ENCODE assay signal across 1 cellular context in the genomic region with DNA sequence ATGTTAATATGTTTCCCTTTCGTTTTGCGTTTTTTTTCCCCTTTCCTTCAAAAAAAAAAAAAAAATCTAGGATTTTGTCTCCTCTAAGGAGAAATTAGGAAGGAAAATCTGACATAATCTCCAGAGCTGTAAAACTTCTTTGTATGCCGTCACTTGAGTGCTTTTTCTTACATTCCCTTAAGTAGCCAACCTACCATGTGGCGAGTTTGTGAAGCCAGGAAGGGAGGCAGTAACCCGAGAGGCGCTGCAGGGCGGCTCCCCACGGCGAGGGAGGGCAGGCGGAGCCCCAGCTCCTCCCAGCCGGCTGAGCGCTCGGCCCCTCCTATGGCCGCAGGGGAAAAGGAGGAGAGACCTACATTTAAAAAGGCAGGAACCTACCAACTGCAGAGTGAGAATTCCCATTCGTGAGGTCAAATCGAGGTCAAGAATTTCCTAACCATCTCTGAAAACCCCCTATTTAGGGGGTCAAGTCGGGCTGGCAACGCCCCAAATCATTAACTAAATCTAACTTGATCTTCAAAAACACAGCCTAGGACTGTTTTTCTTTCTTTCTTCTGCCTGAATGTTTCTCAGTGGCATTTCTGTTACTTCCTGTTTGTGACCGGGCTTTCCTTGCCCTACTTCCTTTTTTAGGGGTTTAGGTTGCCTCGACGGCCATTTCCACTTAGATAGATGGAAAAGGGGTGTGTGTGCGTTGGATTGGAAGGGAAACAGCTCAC.
TF ChIP-seq lines count a peak whose summit lies in the region.

No MANE protein-coding gene starts in this region.

TF ChIP-seq in K562, 482 proteins besides CTCF, POLR2A, EP300 and RAD21 (continued from another document and continues in another):
- TF ChIP-seq SP1 (CRISPR knock-in tag; IDR thresholded peaks at IDR 0.05) (no peak), HOXB6 (CRISPR knock-in tag; IDR thresholded peaks at IDR 0.05; ENCODE audit: borderline replicate concordance) (no peak), ZNF184 (CRISPR knock-in tag; IDR thresholded peaks at IDR 0.05) (no peak), RNF2 (IDR thresholded peaks at IDR 0.05) (peak; percentile 63; the same call in 1 of the 2 replicates), RBM25 (IDR thresholded peaks at IDR 0.05; ENCODE audit: low read depth, low read length, severe bottlenecking) (no peak), NFIX (CRISPR knock-in tag; IDR thresholded peaks at IDR 0.05; ENCODE audit: low read depth) (no peak), POLR3G (IDR thresholded peaks at IDR 0.05; ENCODE audit: extremely low read depth, insufficient read length, insufficient replicate concordance) (no peak), U2AF1 (optimal IDR thresholded peaks at IDR 0.05; ENCODE audit: low read depth, low read length) (no peak), SOX6 (IDR thresholded peaks at IDR 0.05) (no peak), POLR2G (IDR thresholded peaks at IDR 0.05; ENCODE audit: low read depth, low read length) (peak; percentile 75), HLTF (IDR thresholded peaks at IDR 0.05) (no peak), ZNF274 (IDR thresholded peaks at IDR 0.05; ENCODE audit: borderline replicate concordance, low read depth, low read length) (no peak), PTBP1 (IDR thresholded peaks at IDR 0.05; ENCODE audit: low read depth, low read length) (no peak), ZKSCAN1 (IDR thresholded peaks at IDR 0.05; ENCODE audit: low read depth, low read length) (no peak), ZNF76 (CRISPR knock-in tag; IDR thresholded peaks at IDR 0.05; ENCODE audit: borderline replicate concordance) (no peak), ZNF23 (CRISPR knock-in tag; IDR thresholded peaks at IDR 0.05) (no peak), PHB2 (IDR thresholded peaks at IDR 0.05; ENCODE audit: low read depth) (no peak), ZNF644 (tag; IDR thresholded peaks at IDR 0.05; ENCODE audit: low read depth) (no peak), ASH1L (IDR thresholded peaks at IDR 0.05; ENCODE audit: borderline replicate concordance, low read depth, partially characterized antibody) (no peak), MAZ (CRISPR knock-in tag; conservative IDR thresholded peaks at IDR 0.05 in 1 of 2, IDR thresholded peaks at IDR 0.05 in 1 of 2) (peak; percentile 60 to 86), MIER1 (IDR thresholded peaks at IDR 0.05; ENCODE audit: low read depth) (no peak), HMGN3 (IDR thresholded peaks at IDR 0.05; ENCODE audit: borderline replicate concordance, extremely low read depth, insufficient read length, low read depth, low read length) (no peak), ZNF212 (CRISPR knock-in tag; IDR thresholded peaks at IDR 0.05) (no peak), CXXC5 (CRISPR knock-in tag; IDR thresholded peaks at IDR 0.05) (peak; percentile 58), TEAD2 (tag; IDR thresholded peaks at IDR 0.05) (no peak), BRCA1 (IDR thresholded peaks at IDR 0.05) (no peak), BRCA1 (CRISPR knock-in tag; IDR thresholded peaks at IDR 0.05) (no peak), ZKSCAN3 (CRISPR knock-in tag; IDR thresholded peaks at IDR 0.05) (no peak), PYGO2 (tag; IDR thresholded peaks at IDR 0.05) (no peak), MEF2D (tag; conservative IDR thresholded peaks at IDR 0.05; ENCODE audit: low read depth) (no peak), BRF1 (IDR thresholded peaks at IDR 0.05; ENCODE audit: borderline replicate concordance, extremely low read depth, insufficient read length) (no peak), ZSCAN29 (IDR thresholded peaks at IDR 0.05) (no peak), ETV5 (CRISPR knock-in tag; IDR thresholded peaks at IDR 0.05; ENCODE audit: low read depth) (no peak), ZNF146 (CRISPR knock-in tag; IDR thresholded peaks at IDR 0.05; ENCODE audit: unreplicated experiment) (no peak), ZNF79 (CRISPR knock-in tag; IDR thresholded peaks at IDR 0.05; ENCODE audit: low read depth) (no peak), ZNF75A (CRISPR knock-in tag; IDR thresholded peaks at IDR 0.05) (no peak), SRF (CRISPR knock-in tag; IDR thresholded peaks at IDR 0.05) (peak in 1 of 2 experiments; percentile 73; a peak in 1 of 4 replicates), POLR3A (IDR thresholded peaks at IDR 0.05; ENCODE audit: borderline replicate concordance, extremely low read depth, insufficient read depth, insufficient read length) (no peak), MTA3 (IDR thresholded peaks at IDR 0.05; ENCODE audit: borderline replicate concordance) (0 out of 2 replicates have a peak, but pooled peaks have one; percentile 48)
- TF ChIP-seq, protein P1, sequence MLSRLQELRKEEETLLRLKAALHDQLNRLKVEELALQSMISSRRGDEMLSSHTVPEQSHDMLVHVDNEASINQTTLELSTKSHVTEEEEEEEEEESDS (CRISPR knock-in tag; IDR thresholded peaks at IDR 0.05): no peak
- TF ChIP-seq, protein P2, sequence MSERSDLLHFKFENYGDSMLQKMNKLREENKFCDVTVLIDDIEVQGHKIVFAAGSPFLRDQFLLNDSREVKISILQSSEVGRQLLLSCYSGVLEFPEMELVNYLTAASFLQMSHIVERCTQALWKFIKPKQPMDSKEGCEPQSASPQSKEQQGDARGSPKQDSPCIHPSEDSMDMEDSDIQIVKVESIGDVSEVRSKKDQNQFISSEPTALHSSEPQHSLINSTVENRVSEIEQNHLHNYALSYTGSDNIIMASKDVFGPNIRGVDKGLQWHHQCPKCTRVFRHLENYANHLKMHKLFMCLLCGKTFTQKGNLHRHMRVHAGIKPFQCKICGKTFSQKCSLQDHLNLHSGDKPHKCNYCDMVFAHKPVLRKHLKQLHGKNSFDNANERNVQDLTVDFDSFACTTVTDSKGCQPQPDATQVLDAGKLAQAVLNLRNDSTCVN (CRISPR knock-in tag; IDR thresholded peaks at IDR 0.05): no peak
- TF ChIP-seq, protein P3, sequence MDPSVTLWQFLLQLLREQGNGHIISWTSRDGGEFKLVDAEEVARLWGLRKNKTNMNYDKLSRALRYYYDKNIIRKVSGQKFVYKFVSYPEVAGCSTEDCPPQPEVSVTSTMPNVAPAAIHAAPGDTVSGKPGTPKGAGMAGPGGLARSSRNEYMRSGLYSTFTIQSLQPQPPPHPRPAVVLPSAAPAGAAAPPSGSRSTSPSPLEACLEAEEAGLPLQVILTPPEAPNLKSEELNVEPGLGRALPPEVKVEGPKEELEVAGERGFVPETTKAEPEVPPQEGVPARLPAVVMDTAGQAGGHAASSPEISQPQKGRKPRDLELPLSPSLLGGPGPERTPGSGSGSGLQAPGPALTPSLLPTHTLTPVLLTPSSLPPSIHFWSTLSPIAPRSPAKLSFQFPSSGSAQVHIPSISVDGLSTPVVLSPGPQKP (CRISPR knock-in tag; IDR thresholded peaks at IDR 0.05): no peak
- TF ChIP-seq, protein P4, sequence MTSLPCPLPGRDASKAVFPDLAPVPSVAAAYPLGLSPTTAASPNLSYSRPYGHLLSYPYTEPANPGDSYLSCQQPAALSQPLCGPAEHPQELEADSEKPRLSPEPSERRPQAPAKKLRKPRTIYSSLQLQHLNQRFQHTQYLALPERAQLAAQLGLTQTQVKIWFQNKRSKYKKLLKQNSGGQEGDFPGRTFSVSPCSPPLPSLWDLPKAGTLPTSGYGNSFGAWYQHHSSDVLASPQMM (CRISPR knock-in tag; IDR thresholded peaks at IDR 0.05): no peak
- TF ChIP-seq, protein P5, sequence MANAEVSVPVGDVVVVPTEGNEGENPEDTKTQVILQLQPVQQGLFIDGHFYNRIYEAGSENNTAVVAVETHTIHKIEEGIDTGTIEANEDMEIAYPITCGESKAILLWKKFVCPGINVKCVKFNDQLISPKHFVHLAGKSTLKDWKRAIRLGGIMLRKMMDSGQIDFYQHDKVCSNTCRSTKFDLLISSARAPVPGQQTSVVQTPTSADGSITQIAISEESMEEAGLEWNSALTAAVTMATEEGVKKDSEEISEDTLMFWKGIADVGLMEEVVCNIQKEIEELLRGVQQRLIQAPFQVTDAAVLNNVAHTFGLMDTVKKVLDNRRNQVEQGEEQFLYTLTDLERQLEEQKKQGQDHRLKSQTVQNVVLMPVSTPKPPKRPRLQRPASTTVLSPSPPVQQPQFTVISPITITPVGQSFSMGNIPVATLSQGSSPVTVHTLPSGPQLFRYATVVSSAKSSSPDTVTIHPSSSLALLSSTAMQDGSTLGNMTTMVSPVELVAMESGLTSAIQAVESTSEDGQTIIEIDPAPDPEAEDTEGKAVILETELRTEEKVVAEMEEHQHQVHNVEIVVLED (CRISPR knock-in tag; IDR thresholded peaks at IDR 0.05): no peak
- TF ChIP-seq, protein P6, sequence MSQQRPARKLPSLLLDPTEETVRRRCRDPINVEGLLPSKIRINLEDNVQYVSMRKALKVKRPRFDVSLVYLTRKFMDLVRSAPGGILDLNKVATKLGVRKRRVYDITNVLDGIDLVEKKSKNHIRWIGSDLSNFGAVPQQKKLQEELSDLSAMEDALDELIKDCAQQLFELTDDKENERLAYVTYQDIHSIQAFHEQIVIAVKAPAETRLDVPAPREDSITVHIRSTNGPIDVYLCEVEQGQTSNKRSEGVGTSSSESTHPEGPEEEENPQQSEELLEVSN (IDR thresholded peaks at IDR 0.05; ENCODE audit: borderline replicate concordance in 1 of 2, extremely low read depth in 1 of 2, insufficient read depth in 1 of 2, insufficient read length in 1 of 2, low read depth in 1 of 2, low read length in 1 of 2, poor library complexity in 1 of 2, severe bottlenecking in 1 of 2): peak; percentile 54 to 88
- TF ChIP-seq, protein P7, sequence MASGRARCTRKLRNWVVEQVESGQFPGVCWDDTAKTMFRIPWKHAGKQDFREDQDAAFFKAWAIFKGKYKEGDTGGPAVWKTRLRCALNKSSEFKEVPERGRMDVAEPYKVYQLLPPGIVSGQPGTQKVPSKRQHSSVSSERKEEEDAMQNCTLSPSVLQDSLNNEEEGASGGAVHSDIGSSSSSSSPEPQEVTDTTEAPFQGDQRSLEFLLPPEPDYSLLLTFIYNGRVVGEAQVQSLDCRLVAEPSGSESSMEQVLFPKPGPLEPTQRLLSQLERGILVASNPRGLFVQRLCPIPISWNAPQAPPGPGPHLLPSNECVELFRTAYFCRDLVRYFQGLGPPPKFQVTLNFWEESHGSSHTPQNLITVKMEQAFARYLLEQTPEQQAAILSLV (tag; IDR thresholded peaks at IDR 0.05): no peak
- TF ChIP-seq, protein P8, sequence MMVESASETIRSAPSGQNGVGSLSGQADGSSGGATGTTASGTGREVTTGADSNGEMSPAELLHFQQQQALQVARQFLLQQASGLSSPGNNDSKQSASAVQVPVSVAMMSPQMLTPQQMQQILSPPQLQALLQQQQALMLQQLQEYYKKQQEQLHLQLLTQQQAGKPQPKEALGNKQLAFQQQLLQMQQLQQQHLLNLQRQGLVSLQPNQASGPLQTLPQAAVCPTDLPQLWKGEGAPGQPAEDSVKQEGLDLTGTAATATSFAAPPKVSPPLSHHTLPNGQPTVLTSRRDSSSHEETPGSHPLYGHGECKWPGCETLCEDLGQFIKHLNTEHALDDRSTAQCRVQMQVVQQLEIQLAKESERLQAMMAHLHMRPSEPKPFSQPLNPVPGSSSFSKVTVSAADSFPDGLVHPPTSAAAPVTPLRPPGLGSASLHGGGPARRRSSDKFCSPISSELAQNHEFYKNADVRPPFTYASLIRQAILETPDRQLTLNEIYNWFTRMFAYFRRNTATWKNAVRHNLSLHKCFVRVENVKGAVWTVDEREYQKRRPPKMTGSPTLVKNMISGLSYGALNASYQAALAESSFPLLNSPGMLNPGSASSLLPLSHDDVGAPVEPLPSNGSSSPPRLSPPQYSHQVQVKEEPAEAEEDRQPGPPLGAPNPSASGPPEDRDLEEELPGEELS (CRISPR knock-in tag; IDR thresholded peaks at IDR 0.05; ENCODE audit: borderline replicate concordance): no peak
- TF ChIP-seq, protein P9, sequence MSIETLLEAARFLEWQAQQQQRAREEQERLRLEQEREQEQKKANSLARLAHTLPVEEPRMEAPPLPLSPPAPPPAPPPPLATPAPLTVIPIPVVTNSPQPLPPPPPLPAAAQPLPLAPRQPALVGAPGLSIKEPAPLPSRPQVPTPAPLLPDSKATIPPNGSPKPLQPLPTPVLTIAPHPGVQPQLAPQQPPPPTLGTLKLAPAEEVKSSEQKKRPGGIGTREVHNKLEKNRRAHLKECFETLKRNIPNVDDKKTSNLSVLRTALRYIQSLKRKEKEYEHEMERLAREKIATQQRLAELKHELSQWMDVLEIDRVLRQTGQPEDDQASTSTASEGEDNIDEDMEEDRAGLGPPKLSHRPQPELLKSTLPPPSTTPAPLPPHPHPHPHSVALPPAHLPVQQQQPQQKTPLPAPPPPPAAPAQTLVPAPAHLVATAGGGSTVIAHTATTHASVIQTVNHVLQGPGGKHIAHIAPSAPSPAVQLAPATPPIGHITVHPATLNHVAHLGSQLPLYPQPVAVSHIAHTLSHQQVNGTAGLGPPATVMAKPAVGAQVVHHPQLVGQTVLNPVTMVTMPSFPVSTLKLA (conservative IDR thresholded peaks at IDR 0.05): peak; percentile 32 to 33
- TF ChIP-seq, protein P10, sequence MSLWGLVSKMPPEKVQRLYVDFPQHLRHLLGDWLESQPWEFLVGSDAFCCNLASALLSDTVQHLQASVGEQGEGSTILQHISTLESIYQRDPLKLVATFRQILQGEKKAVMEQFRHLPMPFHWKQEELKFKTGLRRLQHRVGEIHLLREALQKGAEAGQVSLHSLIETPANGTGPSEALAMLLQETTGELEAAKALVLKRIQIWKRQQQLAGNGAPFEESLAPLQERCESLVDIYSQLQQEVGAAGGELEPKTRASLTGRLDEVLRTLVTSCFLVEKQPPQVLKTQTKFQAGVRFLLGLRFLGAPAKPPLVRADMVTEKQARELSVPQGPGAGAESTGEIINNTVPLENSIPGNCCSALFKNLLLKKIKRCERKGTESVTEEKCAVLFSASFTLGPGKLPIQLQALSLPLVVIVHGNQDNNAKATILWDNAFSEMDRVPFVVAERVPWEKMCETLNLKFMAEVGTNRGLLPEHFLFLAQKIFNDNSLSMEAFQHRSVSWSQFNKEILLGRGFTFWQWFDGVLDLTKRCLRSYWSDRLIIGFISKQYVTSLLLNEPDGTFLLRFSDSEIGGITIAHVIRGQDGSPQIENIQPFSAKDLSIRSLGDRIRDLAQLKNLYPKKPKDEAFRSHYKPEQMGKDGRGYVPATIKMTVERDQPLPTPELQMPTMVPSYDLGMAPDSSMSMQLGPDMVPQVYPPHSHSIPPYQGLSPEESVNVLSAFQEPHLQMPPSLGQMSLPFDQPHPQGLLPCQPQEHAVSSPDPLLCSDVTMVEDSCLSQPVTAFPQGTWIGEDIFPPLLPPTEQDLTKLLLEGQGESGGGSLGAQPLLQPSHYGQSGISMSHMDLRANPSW (CRISPR knock-in tag; IDR thresholded peaks at IDR 0.05): no peak
- TF ChIP-seq, protein P11, sequence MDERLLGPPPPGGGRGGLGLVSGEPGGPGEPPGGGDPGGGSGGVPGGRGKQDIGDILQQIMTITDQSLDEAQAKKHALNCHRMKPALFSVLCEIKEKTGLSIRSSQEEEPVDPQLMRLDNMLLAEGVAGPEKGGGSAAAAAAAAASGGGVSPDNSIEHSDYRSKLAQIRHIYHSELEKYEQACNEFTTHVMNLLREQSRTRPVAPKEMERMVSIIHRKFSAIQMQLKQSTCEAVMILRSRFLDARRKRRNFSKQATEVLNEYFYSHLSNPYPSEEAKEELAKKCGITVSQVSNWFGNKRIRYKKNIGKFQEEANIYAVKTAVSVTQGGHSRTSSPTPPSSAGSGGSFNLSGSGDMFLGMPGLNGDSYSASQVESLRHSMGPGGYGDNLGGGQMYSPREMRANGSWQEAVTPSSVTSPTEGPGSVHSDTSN (CRISPR knock-in tag; IDR thresholded peaks at IDR 0.05; ENCODE audit: low read depth): no peak
- TF ChIP-seq, protein P11 (tag; conservative IDR thresholded peaks at IDR 0.05; ENCODE audit: low read depth): no peak
